Comparison of ENCODE assay signal across 1 cellular context in the genomic region with DNA sequence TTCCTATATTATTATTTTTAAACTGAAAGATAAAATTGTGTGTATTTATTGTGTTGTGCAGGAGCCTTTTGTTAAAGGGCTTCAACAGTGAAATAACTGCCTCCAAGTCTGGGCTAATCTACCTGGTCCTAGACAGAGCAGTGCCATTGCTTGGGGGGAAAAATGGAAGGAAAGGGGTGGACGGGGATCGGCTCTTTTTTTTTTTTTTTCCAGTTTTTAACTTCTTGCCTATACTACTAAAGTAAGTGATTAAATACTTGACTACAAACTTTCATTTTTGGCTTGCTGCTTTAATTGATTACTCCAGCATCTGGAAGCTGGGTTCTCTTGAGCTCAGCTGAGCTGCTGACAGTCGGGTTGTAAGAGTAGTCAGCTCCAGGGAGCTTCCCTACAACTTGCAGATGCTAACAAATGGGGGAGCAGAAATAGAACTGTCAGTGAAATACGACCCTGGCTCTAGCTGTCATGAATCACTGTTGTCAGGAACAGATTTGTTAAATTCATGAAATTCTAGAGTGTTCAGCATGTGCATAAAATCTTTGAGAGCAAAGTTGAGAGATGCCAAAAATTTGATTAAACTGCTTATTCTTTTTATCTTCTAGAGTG.
TF ChIP-seq lines count a peak whose summit lies in the region.

No MANE protein-coding gene starts in this region.

TF ChIP-seq in SK-N-SH, 30 proteins besides CTCF, POLR2A, EP300 and RAD21 (continued from another document):
- TF ChIP-seq POLR2AphosphoS5 (IDR thresholded peaks at IDR 0.05; ENCODE audit: low read depth, low read length) (no peak), TCF12 (IDR thresholded peaks at IDR 0.05) (peak; percentile 56; the same call in 1 of the 2 replicates)
